12 cellular contexts compared by ENCODE assay signal in the genomic region with DNA sequence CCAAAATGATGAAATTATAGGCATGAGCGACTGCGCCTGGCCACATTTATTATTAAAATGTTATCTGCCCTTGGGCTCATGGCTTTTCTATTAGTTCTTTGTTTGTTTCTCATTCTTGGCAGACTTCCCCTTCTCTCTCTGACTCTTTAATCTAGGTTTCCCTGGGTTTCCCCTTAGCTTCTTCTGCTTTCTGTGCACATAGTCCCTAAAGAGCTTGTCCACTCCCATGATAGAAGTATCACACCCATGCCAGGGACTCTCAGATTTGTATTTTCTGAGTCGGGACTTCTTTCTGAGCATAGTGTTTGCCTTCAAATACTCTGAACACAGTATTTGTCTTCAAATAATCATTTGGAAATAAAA. TPM values are rescaled to one million over a fixed set of nuclear protein-coding genes. Genes with fewer than 3 reads are reported as not detected.
DNase-seq lines count a peak whose midpoint lies in the region; ATAC-seq, FAIRE-seq and TF ChIP-seq lines count a peak whose summit lies in the region.
"Had no signal": no experiment of that assay in that cellular context is flagged by ENCODE, and none has a peak within 500 bp of the region (broad histone marks: within the 10 kb centered on the region; RNA-seq: fewer than 3 reads in every experiment).

No MANE protein-coding gene starts in this region.

- BruUV-seq in OCI-LY7 (replicated peaks; lab: Mats Ljungman, UMichigan), result no TSS peak

- peaks cover 11 to 13% of the 10 kb centered on the region in 2 donors for H3K4me1 Mint-ChIP-seq in immature natural killer cell
- peaks cover 13% of the 10 kb centered on the region for H3K4me1 Mint-ChIP-seq in activated CD4-positive, alpha-beta T cell treated with anti-CD3 and anti-CD28 coated beads, Interleukin-2, amount 10 ng/mL, durations not matched to agents 24 days and 14 days
- H3K4me1 Mint-ChIP-seq: nephron had no signal

- H3K4me3 Mint-ChIP-seq in immature natural killer cell, result peak overlapping the region in 2 of 5 donors; percentile 34 to 53
- H3K4me3 Mint-ChIP-seq in activated CD4-positive, alpha-beta T cell treated with anti-CD3 and anti-CD28 coated beads, Interleukin-2, amount 10 ng/mL, durations not matched to agents 24 days and 14 days, result no peak overlapping the region
- H3K4me3 Mint-ChIP-seq: nephron had no signal

- no peak overlapping the region for H2AFZ ChIP-seq in OCI-LY7 (ENCODE audit: low read length)

- peaks cover 0 to 4% (median 3%) of the 10 kb centered on the region in 3 donors for H3K36me3 Mint-ChIP-seq in immature natural killer cell
- peaks cover 4% of the 10 kb centered on the region for H3K36me3 Mint-ChIP-seq in activated CD4-positive, alpha-beta T cell treated with anti-CD3 and anti-CD28 coated beads, Interleukin-2, amount 10 ng/mL, durations not matched to agents 24 days and 14 days (ENCODE audit: low read depth)

- no peaks in the 10 kb centered on the region for H4K20me1 ChIP-seq in OCI-LY7 (ENCODE audit: insufficient read depth, low read length)
- H4K20me1 ChIP-seq: BLaER1 had no signal

- H3K27ac ChIP-seq in OCI-LY7 (ENCODE audit: low read depth, low read length, poor library complexity, severe bottlenecking), result no peak overlapping the region
- H3K27ac ChIP-seq: BLaER1, foreskin keratinocyte had no signal

- DNase-seq in AML-193 (lab: John Stamatoyannopoulos, UW) (peak; percentile 82 to 83), bronchial epithelial cell (ENCODE audit: low read depth) (peak; percentile 46), OCI-LY7 (ENCODE audit: low spot score) (no peak), immature natural killer cell (no peak), DMS 273 (lab: John Stamatoyannopoulos, UW; ENCODE audit: unreplicated experiment) (no peak)
- no peak for DNase-seq in activated CD4-positive, alpha-beta T cell treated with anti-CD3 and anti-CD28 coated beads, Interleukin-2, amount 10 ng/mL, durations not matched to agents 24 days and 14 days
- DNase-seq: SW 1271 had no signal

- peaks cover 0 to 1% (median 0%) of the 10 kb centered on the region in 6 donors for H3K9me3 Mint-ChIP-seq in immature natural killer cell
- peaks cover 9% of the 10 kb centered on the region for H3K9me3 Mint-ChIP-seq in activated CD4-positive, alpha-beta T cell treated with anti-CD3 and anti-CD28 coated beads, Interleukin-2, amount 10 ng/mL, durations not matched to agents 24 days and 14 days
- H3K9me3 Mint-ChIP-seq: nephron had no signal

- no peak for FAIRE-seq in bronchial epithelial cell (lab: Jason Lieb, UNC)

- no peaks in the 10 kb centered on the region for H3K27me3 ChIP-seq in bronchial epithelial cell (ENCODE audit: control insufficient read depth, insufficient read depth, low read length)
- H3K27me3 ChIP-seq: BLaER1, foreskin keratinocyte had no signal

- peak overlapping the region in 2 of 6 donors; percentile 32 to 35 for H3K27ac Mint-ChIP-seq in immature natural killer cell
- no peak overlapping the region for H3K27ac Mint-ChIP-seq in activated CD4-positive, alpha-beta T cell treated with anti-CD3 and anti-CD28 coated beads, Interleukin-2, amount 10 ng/mL, durations not matched to agents 24 days and 14 days
- H3K27ac Mint-ChIP-seq: nephron had no signal

- H3K9me3 ChIP-seq in OCI-LY7 (ENCODE audit: low read length), result no peaks in the 10 kb centered on the region
- H3K9me3 ChIP-seq: BLaER1 had no signal

- CTCF ChIA-PET in OCI-LY7 (lab: Charles Lee; ENCODE audit: unreplicated experiment), result no interaction called here

- no peak overlapping the region for H3K4me2 ChIP-seq in OCI-LY7 (ENCODE audit: low read length)
- H3K4me2 ChIP-seq: BLaER1 had no signal

- intact Hi-C loops in OCI-LY7 (cut with micrococcal nuclease; ENCODE audit: unreplicated experiment), result no loop called here
- intact Hi-C loops in activated CD4-positive, alpha-beta T cell treated with anti-CD3 and anti-CD28 coated beads, Interleukin-2, amount 10 ng/mL, durations not matched to agents 24 days and 14 days (cut with micrococcal nuclease), result no loop called here

- H3K4me1 ChIP-seq in OCI-LY7 (ENCODE audit: insufficient read depth, low read length, poor library complexity, severe bottlenecking), result no peaks in the 10 kb centered on the region
- H3K4me1 ChIP-seq: BLaER1, foreskin keratinocyte had no signal

- H3K4me3 ChIP-seq in bronchial epithelial cell (ENCODE audit: low read depth, low read length) (no peak overlapping the region), OCI-LY7 (ENCODE audit: low read depth, low read length, poor library complexity, severe bottlenecking) (no peak overlapping the region)
- H3K4me3 ChIP-seq: BLaER1 had no signal

- no peaks in the 10 kb centered on the region for H3K9me2 ChIP-seq in OCI-LY7 (ENCODE audit: insufficient read depth, low read length)

- no peak for TF ChIP-seq CTCF in bronchial epithelial cell (IDR thresholded peaks at IDR 0.05; ENCODE audit: insufficient read depth, low read length, severe bottlenecking)
- no peak for TF ChIP-seq CTCF in OCI-LY7 (conservative IDR thresholded peaks at IDR 0.05; ENCODE audit: low read length)

- POLR2A ChIA-PET in OCI-LY7 (lab: Charles Lee), result no interaction called here

- no peaks in the 10 kb centered on the region for H3K79me2 ChIP-seq in OCI-LY7 (ENCODE audit: insufficient read depth, low read depth, low read length)

- ATAC-seq in GM19043 (IDR thresholded peaks at IDR 0.05; ENCODE audit: low read depth, unreplicated experiment), result peak; percentile 75
- ATAC-seq in HG03432 (IDR thresholded peaks at IDR 0.05; ENCODE audit: unreplicated experiment), result peak; percentile 93
- ATAC-seq: foreskin keratinocyte had no signal

- peaks cover 0 to 6% (median 6%) of the 10 kb centered on the region in 3 donors for H3K27me3 Mint-ChIP-seq in immature natural killer cell (ENCODE audit: low read depth in 3 of 3)
- peaks cover 10% of the 10 kb centered on the region for H3K27me3 Mint-ChIP-seq in activated CD4-positive, alpha-beta T cell treated with anti-CD3 and anti-CD28 coated beads, Interleukin-2, amount 10 ng/mL, durations not matched to agents 24 days and 14 days

- H3K36me3 ChIP-seq in bronchial epithelial cell (ENCODE audit: control insufficient read depth, insufficient read depth, low read length) (no peaks in the 10 kb centered on the region), OCI-LY7 (ENCODE audit: insufficient read depth, low read length) (no peaks in the 10 kb centered on the region)
- H3K36me3 ChIP-seq: BLaER1 had no signal

RNA-seq across cellular contexts. Expression of a gene that starts 38.6 kb away (rescaled TPM):
- 57.4 and 132 TPM in 2 replicates for total RNA-seq in bronchial epithelial cell
- 14.7 and 21.1 TPM in 2 replicates for total RNA-seq in OCI-LY7 (2014; rRNA removed; shearing (Covaris generic))
- total RNA-seq in OCI-LY7 (2022), result 43.3 and 44.5 TPM in 2 replicates
- 1,000 to 10,000 TPM in 1 of 3 donors, 100 to 1,000 TPM in 2; 850 to 1,055 (median 878) TPM for polyA plus RNA-seq in immature natural killer cell
- total RNA-seq in activated CD4-positive, alpha-beta T cell treated with anti-CD3 and anti-CD28 coated beads, Interleukin-2, amount 10 ng/mL, durations not matched to agents 24 days and 14 days, result 51.7 and 53.1 TPM in 2 replicates

Comparison
In these comparisons a context has a peak if more than half of its experiments do, and no peak if none do; other contexts are left out.
1. DNase-seq: peak in AML-193 (2 of 2) and bronchial epithelial cell (single experiment); none in OCI-LY7 (single experiment), immature natural killer cell (0 of 3), activated CD4-positive, alpha-beta T cell treated with anti-CD3 and anti-CD28 coated beads, Interleukin-2, amount 10 ng/mL, durations not matched to agents 24 days and 14 days (single experiment) and DMS 273 (single experiment).